In the genomic region with DNA sequence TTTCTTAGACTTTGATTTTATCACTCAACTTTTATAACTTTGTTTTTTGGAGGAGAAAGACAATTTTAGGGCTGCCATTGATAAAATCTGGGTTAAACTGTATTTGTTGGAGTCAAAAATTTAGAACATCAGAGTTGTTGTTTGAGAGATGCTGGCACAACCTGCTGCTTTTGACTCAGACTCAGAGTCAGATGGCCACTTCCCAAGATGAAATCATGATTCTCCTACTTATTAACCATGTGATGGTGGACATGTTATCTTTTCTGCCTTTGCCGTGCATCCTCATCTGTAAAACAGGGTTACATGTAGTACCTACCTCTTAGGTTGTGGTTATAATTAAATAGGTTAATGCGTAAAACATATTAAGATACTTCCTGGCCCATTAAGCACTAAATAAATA, we compare ENCODE assay signal across 21 cellular contexts.
"Had no signal": no experiment of that assay in that cellular context is flagged by ENCODE, and none has a peak within 500 bp of the region (broad histone marks: within the 10 kb centered on the region; RNA-seq: fewer than 3 reads in every experiment).

No MANE protein-coding gene starts in this region.

- H3K27me3 ChIP-seq: ovary, spleen, testis, uterus had no signal

- H3K27ac ChIP-seq: ovary, psoas muscle, spleen had no signal

- ATAC-seq: activated CD8-positive, alpha-beta T cell treated with anti-CD3 and anti-CD28 coated beads for 36 hours; left lobe of liver; naive thymus-derived CD4-positive, alpha-beta T cell; psoas muscle; T-helper 17 cell had no signal

- H3K36me3 ChIP-seq: ovary, uterus had no signal

- H3K4me3 ChIP-seq: ovary, psoas muscle, spleen, testis, uterus had no signal

- H3K9me3 ChIP-seq: ovary, psoas muscle, spleen, testis, uterus had no signal

- H3K4me1 ChIP-seq: psoas muscle, testis, uterus had no signal

- FAIRE-seq: endothelial cell of umbilical vein had no signal

- DNase-seq: activated CD4-positive, CD25-positive, alpha-beta regulatory T cell treated with anti-CD3 and anti-CD28 coated beads, Interleukin-2, amount 50 U/mL, for 72 hours; activated gamma-delta T cell; activated naive CD4-positive, alpha-beta T cell treated with anti-CD3 and anti-CD28 coated beads, Interleukin-2, amount 50 U/mL, for 16 hours; amniotic stem cell; central memory CD4-positive, alpha-beta T cell; foreskin melanocyte; kidney glomerular epithelial cell; mammary epithelial cell; midbrain; naive thymus-derived CD4-positive, alpha-beta T cell; ovary; psoas muscle; spleen; stimulated activated naive CD4-positive, alpha-beta T cell treated with Interleukin-2 at 50 U/mL for 16 hours; T-helper 17 cell; testis; trophoblast cell; uterus had no signal
